In genomic region chr10:47031251-47031952, GRCh38 we compare ENCODE assay signal across 11 cellular contexts.
DNase-seq lines count a peak whose midpoint lies in the region; ATAC-seq and TF ChIP-seq lines count a peak whose summit lies in the region.
"Had no signal": no experiment of that assay in that cellular context is flagged by ENCODE, and none has a peak within 500 bp of the region (broad histone marks: within the 10 kb centered on the region; RNA-seq: fewer than 3 reads in every experiment).

No MANE protein-coding gene starts in this region.

- peak; percentile 35 for TF ChIP-seq CTCF in foreskin keratinocyte (conservative IDR thresholded peaks at IDR 0.05)
- TF ChIP-seq CTCF in gastrocnemius medialis (IDR thresholded peaks at IDR 0.05 in 4 of 5, conservative IDR thresholded peaks at IDR 0.05 in 1 of 5): no peak

- no peak overlapping the region for H3K27ac ChIP-seq in foreskin keratinocyte
- peak overlapping the region; percentile 56 to 69 (median 64) for H3K27ac ChIP-seq in gastrocnemius medialis
- H3K27ac ChIP-seq: pancreas had no signal

- H3K4me3 ChIP-seq in gastrocnemius medialis: no peak overlapping the region
- H3K4me3 ChIP-seq: pancreas had no signal

- H3K27me3 ChIP-seq in foreskin keratinocyte (peaks cover 3% of the 10 kb centered on the region), gastrocnemius medialis (no peaks in the 10 kb centered on the region)
- H3K27me3 ChIP-seq: pancreas had no signal

- peak; percentile 38 for ATAC-seq in foreskin keratinocyte
- ATAC-seq in gastrocnemius medialis: peak; percentile 50 to 59
- ATAC-seq in HG03135 (IDR thresholded peaks at IDR 0.05; ENCODE audit: unreplicated experiment): no peak

- in situ Hi-C loops in gastrocnemius medialis (cut with MboI; ENCODE audit: low sequenced_read_pairs in 4 of 4): loop anchor here in 2 of 4 donors (10.0 kb wide), 2 partner anchors 273 to 283 kb away; partner anchors contain the start of gene GDF10 (in 1 of the 2)

- intact Hi-C loops in gastrocnemius medialis (cut with DNase I; ENCODE audit: low total_unique reads): no loop called here

- DNase-seq in NCI-H2171 treated with DMSO at 0.1 percent for 48 hours (lab: John Stamatoyannopoulos, UW) (peak; percentile 13), NCI-H2171 (lab: John Stamatoyannopoulos, UW) (no peak), NCI-H82 (lab: John Stamatoyannopoulos, UW) (peak; percentile 37), foreskin keratinocyte (peak in 1 of 2 donors; percentile 19), gastrocnemius medialis (peak; percentile 24 to 64), ecto neural progenitor cell (ENCODE audit: low spot score) (no peak), globus pallidus (ENCODE audit: low spot score) (no peak)
- DNase-seq: amygdala, NCI-H1930 had no signal

- H3K4me1 ChIP-seq in foreskin keratinocyte: no peaks in the 10 kb centered on the region
- no peaks in the 10 kb centered on the region for H3K4me1 ChIP-seq in gastrocnemius medialis
- H3K4me1 ChIP-seq: pancreas had no signal

- no peaks in the 10 kb centered on the region for H3K36me3 ChIP-seq in gastrocnemius medialis
- H3K36me3 ChIP-seq: pancreas had no signal

- no peaks in the 10 kb centered on the region for H3K9me3 ChIP-seq in gastrocnemius medialis
- H3K9me3 ChIP-seq: pancreas had no signal

- no peak for TF ChIP-seq POLR2A in gastrocnemius medialis (IDR thresholded peaks at IDR 0.05)

Comparison
In these comparisons a context has a peak if more than half of its experiments do, and no peak if none do; other contexts are left out.
1. DNase-seq: peak in NCI-H2171 treated with DMSO at 0.1 percent for 48 hours (single experiment), NCI-H82 (single experiment) and gastrocnemius medialis (2 of 2); none in NCI-H2171 (single experiment), ecto neural progenitor cell (single experiment) and globus pallidus (single experiment).